In the genomic region with DNA sequence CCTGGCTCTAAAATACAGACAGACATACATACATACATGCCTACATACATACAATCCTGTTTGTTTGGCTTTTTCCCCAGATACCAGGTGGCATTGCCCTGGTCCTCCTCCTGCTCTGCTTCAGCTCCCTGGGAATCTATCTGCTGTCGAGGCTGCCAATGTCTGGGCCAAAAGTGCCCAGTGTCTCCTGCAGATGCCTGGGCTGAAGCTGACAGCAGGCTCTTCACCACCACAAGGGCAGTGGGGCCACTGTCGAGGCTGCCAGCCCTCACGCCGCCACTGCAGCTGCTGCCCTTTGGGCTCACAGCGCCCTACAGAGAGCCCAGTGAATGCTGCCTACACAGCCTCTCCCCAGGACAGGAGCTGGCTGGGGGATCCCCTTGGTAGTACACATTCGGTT, we compare ENCODE assay signal across 1 cellular context.
TF ChIP-seq lines count a peak whose summit lies in the region.

No MANE protein-coding gene starts in this region.

TF ChIP-seq in A549, 52 proteins besides CTCF, POLR2A, EP300 and RAD21:
- TF ChIP-seq ZFP36 (IDR thresholded peaks at IDR 0.05; ENCODE audit: borderline replicate concordance, partially characterized antibody) (no peak), KDM1A (IDR thresholded peaks at IDR 0.05; ENCODE audit: low read depth) (no peak), EHF (CRISPR knock-in tag; IDR thresholded peaks at IDR 0.05) (no peak), RNF2 (IDR thresholded peaks at IDR 0.05; ENCODE audit: borderline replicate concordance, low read depth) (no peak), SREBF2 (IDR thresholded peaks at IDR 0.05) (no peak), HDAC2 (IDR thresholded peaks at IDR 0.05) (no peak), HOXB13 (CRISPR knock-in tag; IDR thresholded peaks at IDR 0.05; ENCODE audit: low read depth) (no peak), ZSCAN20 (CRISPR knock-in tag; IDR thresholded peaks at IDR 0.05) (no peak), RCOR1 (IDR thresholded peaks at IDR 0.05; ENCODE audit: low read depth, low read length) (no peak), NR3C1 (IDR thresholded peaks at IDR 0.05) (no peak)
- TF ChIP-seq, protein P1, sequence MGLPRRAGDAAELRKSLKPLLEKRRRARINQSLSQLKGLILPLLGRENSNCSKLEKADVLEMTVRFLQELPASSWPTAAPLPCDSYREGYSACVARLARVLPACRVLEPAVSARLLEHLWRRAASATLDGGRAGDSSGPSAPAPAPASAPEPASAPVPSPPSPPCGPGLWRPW (IDR thresholded peaks at IDR 0.05), result no peak
- TF ChIP-seq, protein P2, sequence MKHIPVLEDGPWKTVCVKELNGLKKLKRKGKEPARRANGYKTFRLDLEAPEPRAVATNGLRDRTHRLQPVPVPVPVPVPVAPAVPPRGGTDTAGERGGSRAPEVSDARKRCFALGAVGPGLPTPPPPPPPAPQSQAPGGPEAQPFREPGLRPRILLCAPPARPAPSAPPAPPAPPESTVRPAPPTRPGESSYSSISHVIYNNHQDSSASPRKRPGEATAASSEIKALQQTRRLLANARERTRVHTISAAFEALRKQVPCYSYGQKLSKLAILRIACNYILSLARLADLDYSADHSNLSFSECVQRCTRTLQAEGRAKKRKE (CRISPR knock-in tag; IDR thresholded peaks at IDR 0.05; ENCODE audit: low read depth), result no peak
- TF ChIP-seq, protein P3, sequence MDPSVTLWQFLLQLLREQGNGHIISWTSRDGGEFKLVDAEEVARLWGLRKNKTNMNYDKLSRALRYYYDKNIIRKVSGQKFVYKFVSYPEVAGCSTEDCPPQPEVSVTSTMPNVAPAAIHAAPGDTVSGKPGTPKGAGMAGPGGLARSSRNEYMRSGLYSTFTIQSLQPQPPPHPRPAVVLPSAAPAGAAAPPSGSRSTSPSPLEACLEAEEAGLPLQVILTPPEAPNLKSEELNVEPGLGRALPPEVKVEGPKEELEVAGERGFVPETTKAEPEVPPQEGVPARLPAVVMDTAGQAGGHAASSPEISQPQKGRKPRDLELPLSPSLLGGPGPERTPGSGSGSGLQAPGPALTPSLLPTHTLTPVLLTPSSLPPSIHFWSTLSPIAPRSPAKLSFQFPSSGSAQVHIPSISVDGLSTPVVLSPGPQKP (IDR thresholded peaks at IDR 0.05; ENCODE audit: low read depth, low read length), result no peak
- TF ChIP-seq, protein P4, sequence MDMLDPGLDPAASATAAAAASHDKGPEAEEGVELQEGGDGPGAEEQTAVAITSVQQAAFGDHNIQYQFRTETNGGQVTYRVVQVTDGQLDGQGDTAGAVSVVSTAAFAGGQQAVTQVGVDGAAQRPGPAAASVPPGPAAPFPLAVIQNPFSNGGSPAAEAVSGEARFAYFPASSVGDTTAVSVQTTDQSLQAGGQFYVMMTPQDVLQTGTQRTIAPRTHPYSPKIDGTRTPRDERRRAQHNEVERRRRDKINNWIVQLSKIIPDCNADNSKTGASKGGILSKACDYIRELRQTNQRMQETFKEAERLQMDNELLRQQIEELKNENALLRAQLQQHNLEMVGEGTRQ (IDR thresholded peaks at IDR 0.05), result no peak
- TF ChIP-seq, protein P5, sequence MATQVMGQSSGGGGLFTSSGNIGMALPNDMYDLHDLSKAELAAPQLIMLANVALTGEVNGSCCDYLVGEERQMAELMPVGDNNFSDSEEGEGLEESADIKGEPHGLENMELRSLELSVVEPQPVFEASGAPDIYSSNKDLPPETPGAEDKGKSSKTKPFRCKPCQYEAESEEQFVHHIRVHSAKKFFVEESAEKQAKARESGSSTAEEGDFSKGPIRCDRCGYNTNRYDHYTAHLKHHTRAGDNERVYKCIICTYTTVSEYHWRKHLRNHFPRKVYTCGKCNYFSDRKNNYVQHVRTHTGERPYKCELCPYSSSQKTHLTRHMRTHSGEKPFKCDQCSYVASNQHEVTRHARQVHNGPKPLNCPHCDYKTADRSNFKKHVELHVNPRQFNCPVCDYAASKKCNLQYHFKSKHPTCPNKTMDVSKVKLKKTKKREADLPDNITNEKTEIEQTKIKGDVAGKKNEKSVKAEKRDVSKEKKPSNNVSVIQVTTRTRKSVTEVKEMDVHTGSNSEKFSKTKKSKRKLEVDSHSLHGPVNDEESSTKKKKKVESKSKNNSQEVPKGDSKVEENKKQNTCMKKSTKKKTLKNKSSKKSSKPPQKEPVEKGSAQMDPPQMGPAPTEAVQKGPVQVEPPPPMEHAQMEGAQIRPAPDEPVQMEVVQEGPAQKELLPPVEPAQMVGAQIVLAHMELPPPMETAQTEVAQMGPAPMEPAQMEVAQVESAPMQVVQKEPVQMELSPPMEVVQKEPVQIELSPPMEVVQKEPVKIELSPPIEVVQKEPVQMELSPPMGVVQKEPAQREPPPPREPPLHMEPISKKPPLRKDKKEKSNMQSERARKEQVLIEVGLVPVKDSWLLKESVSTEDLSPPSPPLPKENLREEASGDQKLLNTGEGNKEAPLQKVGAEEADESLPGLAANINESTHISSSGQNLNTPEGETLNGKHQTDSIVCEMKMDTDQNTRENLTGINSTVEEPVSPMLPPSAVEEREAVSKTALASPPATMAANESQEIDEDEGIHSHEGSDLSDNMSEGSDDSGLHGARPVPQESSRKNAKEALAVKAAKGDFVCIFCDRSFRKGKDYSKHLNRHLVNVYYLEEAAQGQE (IDR thresholded peaks at IDR 0.05), result no peak
